In genomic region chr2:63553049-63553448, GRCh38 we compare ENCODE assay signal across 1 cellular context.
A peak's percentile ranks its signal among the peaks of the same experiment; 100 is the strongest.
TF ChIP-seq lines count a peak whose summit lies in the region.

No MANE protein-coding gene starts in this region.

TF ChIP-seq in HCT116, 20 proteins besides CTCF, POLR2A, EP300 and RAD21:
- no peak for TF ChIP-seq ELF1 (IDR thresholded peaks at IDR 0.05; ENCODE audit: borderline replicate concordance, low read depth)
- peak; percentile 51 for TF ChIP-seq TCF7L2 (IDR thresholded peaks at IDR 0.05; ENCODE audit: borderline replicate concordance, extremely low read depth, insufficient read depth, insufficient read length)
